Comparison of ENCODE assay signal across 1 cellular context in the genomic region with DNA sequence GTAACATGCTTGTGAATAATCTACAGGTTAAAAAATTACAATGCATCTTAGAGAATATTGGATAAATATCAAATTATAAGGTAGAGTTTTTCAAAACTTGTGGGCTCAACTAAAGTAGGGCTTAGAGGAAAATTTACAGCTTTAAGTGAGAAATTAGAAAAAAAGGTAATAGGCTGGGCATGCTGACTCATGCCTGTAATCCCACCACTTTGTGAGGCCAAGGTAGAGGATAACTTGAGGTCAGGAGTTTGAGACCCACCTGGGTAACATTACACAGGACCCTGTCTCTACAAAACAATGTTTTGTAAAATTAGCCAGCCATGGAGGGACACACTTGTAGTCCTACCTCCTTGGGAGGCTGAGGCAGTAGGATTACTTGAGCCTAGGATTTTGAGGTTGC.
TF ChIP-seq lines count a peak whose summit lies in the region.

No MANE protein-coding gene starts in this region.

TF ChIP-seq in WTC11, 78 proteins besides CTCF, POLR2A, EP300 and RAD21 (continued from another document):
- TF ChIP-seq, protein P1, sequence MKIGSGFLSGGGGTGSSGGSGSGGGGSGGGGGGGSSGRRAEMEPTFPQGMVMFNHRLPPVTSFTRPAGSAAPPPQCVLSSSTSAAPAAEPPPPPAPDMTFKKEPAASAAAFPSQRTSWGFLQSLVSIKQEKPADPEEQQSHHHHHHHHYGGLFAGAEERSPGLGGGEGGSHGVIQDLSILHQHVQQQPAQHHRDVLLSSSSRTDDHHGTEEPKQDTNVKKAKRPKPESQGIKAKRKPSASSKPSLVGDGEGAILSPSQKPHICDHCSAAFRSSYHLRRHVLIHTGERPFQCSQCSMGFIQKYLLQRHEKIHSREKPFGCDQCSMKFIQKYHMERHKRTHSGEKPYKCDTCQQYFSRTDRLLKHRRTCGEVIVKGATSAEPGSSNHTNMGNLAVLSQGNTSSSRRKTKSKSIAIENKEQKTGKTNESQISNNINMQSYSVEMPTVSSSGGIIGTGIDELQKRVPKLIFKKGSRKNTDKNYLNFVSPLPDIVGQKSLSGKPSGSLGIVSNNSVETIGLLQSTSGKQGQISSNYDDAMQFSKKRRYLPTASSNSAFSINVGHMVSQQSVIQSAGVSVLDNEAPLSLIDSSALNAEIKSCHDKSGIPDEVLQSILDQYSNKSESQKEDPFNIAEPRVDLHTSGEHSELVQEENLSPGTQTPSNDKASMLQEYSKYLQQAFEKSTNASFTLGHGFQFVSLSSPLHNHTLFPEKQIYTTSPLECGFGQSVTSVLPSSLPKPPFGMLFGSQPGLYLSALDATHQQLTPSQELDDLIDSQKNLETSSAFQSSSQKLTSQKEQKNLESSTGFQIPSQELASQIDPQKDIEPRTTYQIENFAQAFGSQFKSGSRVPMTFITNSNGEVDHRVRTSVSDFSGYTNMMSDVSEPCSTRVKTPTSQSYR (CRISPR knock-in tag; IDR thresholded peaks at IDR 0.05), result no peak
- TF ChIP-seq ETV6 (CRISPR knock-in tag; IDR thresholded peaks at IDR 0.05), result no peak
TF ChIP-seq in WTC11: peak in this region for 0.
